In genomic region chr1:25522240-25522639, GRCh38 we compare ENCODE assay signal across 1 cellular context.
TF ChIP-seq lines count a peak whose summit lies in the region.

No MANE protein-coding gene starts in this region.

TF ChIP-seq in GM12878, 131 proteins besides CTCF, POLR2A, EP300 and RAD21 (continued from another document and continues in another):
- TF ChIP-seq CUX1 (IDR thresholded peaks at IDR 0.05; ENCODE audit: insufficient replicate concordance, low read depth, low read length) (no peak), GABPA (IDR thresholded peaks at IDR 0.05; ENCODE audit: low read depth) (no peak), CHD1 (IDR thresholded peaks at IDR 0.05; ENCODE audit: low read depth, low read length) (no peak), ZNF384 (IDR thresholded peaks at IDR 0.05; ENCODE audit: borderline replicate concordance, low read depth, low read length) (no peak), ZNF622 (IDR thresholded peaks at IDR 0.05) (no peak), SREBF1 (IDR thresholded peaks at IDR 0.05; ENCODE audit: low read length) (no peak), TCF3 (IDR thresholded peaks at IDR 0.05; ENCODE audit: borderline replicate concordance, insufficient read depth, low read depth, low read length) (no peak), SREBF2 (IDR thresholded peaks at IDR 0.05; ENCODE audit: low read length) (no peak), ZZZ3 (IDR thresholded peaks at IDR 0.05; ENCODE audit: control insufficient read depth, insufficient read length, low read depth) (no peak), RELA (IDR thresholded peaks at IDR 0.05; ENCODE audit: borderline replicate concordance, partially characterized antibody) (no peak), BRCA1 (IDR thresholded peaks at IDR 0.05; ENCODE audit: low read depth, low read length) (no peak), FOXK2 (IDR thresholded peaks at IDR 0.05) (no peak), WRNIP1 (IDR thresholded peaks at IDR 0.05; ENCODE audit: borderline replicate concordance, low read depth, low read length) (no peak), TBL1XR1 (IDR thresholded peaks at IDR 0.05; ENCODE audit: low read depth, low read length) (no peak), SUPT20H (IDR thresholded peaks at IDR 0.05; ENCODE audit: borderline replicate concordance, control insufficient read depth, low read depth, low read length) (no peak), SMC3 (IDR thresholded peaks at IDR 0.05; ENCODE audit: borderline replicate concordance, low read length) (no peak), BHLHE40 (IDR thresholded peaks at IDR 0.05; ENCODE audit: borderline replicate concordance in 1 of 2, low read depth in 2 of 2, low read length in 1 of 2) (peak in 1 of 2 experiments; percentile 39; a peak in 1 of 4 replicates), IKZF1 (conservative IDR thresholded peaks at IDR 0.05) (peak; percentile 94), RAD51 (IDR thresholded peaks at IDR 0.05) (peak; percentile 29; the same call in 1 of the 2 replicates), ASH2L (IDR thresholded peaks at IDR 0.05; ENCODE audit: borderline replicate concordance, low read depth) (no peak), SIX5 (IDR thresholded peaks at IDR 0.05; ENCODE audit: low read depth, low read length, severe bottlenecking) (no peak), HCFC1 (IDR thresholded peaks at IDR 0.05; ENCODE audit: low read length) (no peak), CREB1 (IDR thresholded peaks at IDR 0.05; ENCODE audit: low read depth) (no peak), SMARCA5 (IDR thresholded peaks at IDR 0.05) (no peak), RELB (IDR thresholded peaks at IDR 0.05; ENCODE audit: low read depth) (peak; percentile 42; the same call in 1 of the 2 replicates), NR2F1 (conservative IDR thresholded peaks at IDR 0.05) (0 out of 2 replicates have a peak, but pooled peaks have one; percentile 19), MTA2 (IDR thresholded peaks at IDR 0.05; ENCODE audit: low read depth) (peak; percentile 81), USF2 (IDR thresholded peaks at IDR 0.05; ENCODE audit: borderline replicate concordance, low read depth, low read length) (no peak), BCLAF1 (IDR thresholded peaks at IDR 0.05) (no peak), E4F1 (IDR thresholded peaks at IDR 0.05; ENCODE audit: borderline replicate concordance, partially characterized antibody) (no peak), ZNF217 (IDR thresholded peaks at IDR 0.05) (0 out of 2 replicates have a peak, but pooled peaks have one; percentile 44), KAT2A (conservative IDR thresholded peaks at IDR 0.05; ENCODE audit: control insufficient read depth, low read depth, low read length) (no peak), MEF2B (IDR thresholded peaks at IDR 0.05; ENCODE audit: partially characterized antibody, poor library complexity, severe bottlenecking) (peak; percentile 99), BMI1 (IDR thresholded peaks at IDR 0.05; ENCODE audit: borderline replicate concordance) (peak; percentile 97), CEBPB (IDR thresholded peaks at IDR 0.05; ENCODE audit: borderline replicate concordance in 1 of 2, low read depth in 2 of 2, low read length in 2 of 2) (no peak), HDAC6 (IDR thresholded peaks at IDR 0.05; ENCODE audit: unreplicated experiment) (no peak), CHD4 (IDR thresholded peaks at IDR 0.05) (no peak), PKNOX1 (IDR thresholded peaks at IDR 0.05) (no peak), BACH1 (IDR thresholded peaks at IDR 0.05; ENCODE audit: borderline replicate concordance) (no peak), ATF3 (IDR thresholded peaks at IDR 0.05; ENCODE audit: borderline replicate concordance, extremely low read depth, low read depth, low read length) (no peak), SKIL (IDR thresholded peaks at IDR 0.05; ENCODE audit: low read depth, poor library complexity, severe bottlenecking) (no peak), ATF7 (IDR thresholded peaks at IDR 0.05; ENCODE audit: low read depth) (peak; percentile 49; the same call in 1 of the 2 replicates), ETV6 (conservative IDR thresholded peaks at IDR 0.05 in 1 of 2, IDR thresholded peaks at IDR 0.05 in 1 of 2; ENCODE audit: borderline replicate concordance in 1 of 2, low read depth in 1 of 2) (no peak), NFIC (IDR thresholded peaks at IDR 0.05; ENCODE audit: low read depth, low read length) (no peak), KDM1A (IDR thresholded peaks at IDR 0.05; ENCODE audit: borderline replicate concordance) (no peak), EED (IDR thresholded peaks at IDR 0.05; ENCODE audit: low read depth) (no peak), NR2C1 (IDR thresholded peaks at IDR 0.05) (no peak), RCOR1 (conservative IDR thresholded peaks at IDR 0.05; ENCODE audit: low read depth, low read length) (no peak; the same call in 1 of the 2 replicates), IKZF2 (IDR thresholded peaks at IDR 0.05) (peak; percentile 88 to 91)
